ENCODE assay signal across 1 cellular context in the genomic region with DNA sequence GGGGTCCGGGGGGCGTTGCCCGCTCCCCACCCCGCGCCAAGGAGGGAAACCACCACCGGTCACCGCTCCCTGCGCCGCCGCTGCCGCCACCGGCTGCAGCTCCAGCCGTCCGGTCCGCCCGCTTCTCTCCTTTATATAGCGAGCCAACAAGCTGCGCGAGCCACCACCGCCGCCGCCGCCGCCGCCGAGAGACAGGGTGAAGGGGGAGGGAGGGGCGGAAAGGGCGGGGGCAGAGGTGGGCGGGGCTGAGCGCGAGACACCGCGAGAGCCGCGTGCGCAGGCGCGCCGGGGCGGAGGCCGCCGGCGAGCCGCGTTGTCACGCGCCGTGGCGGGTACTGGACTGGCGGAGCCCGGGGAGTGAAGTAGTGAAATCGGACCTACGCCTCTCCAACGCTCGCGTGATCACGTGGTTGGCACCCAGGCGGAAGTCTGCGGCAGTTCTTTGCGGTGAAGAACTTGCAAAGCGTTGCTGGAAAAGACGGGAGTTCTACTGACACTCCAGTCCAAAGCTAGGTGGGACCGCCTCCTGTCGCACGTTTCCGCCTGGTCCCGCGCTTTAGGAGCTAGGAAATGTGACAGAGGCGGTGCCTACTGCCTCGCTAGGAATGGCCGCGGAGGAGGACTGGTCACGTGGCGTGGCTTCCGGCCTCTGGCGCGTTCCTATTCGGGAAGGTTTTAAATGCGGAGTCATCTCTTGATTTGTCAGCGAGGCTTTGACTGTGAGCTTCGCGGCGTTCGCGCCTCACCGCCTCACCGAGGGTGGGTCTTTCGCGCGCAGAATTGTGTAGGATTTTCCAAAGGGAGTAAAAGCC.
TF ChIP-seq lines count a peak whose summit lies in the region.

GTF2A1 (minus strand) TSS at position 193 of the 812 bp plus-strand sequence. CDS start 441 bp downstream, outside the sequence.

TF ChIP-seq in HEK293, 187 proteins besides CTCF, POLR2A, EP300 and RAD21 (continued from another document and continues in another):
- 0 out of 2 replicates have a peak, but pooled peaks have one; percentile 2 for TF ChIP-seq TRIM28 (IDR thresholded peaks at IDR 0.05; ENCODE audit: borderline replicate concordance, low read length)
- no peak for TF ChIP-seq HOXC10 (CRISPR knock-in tag; IDR thresholded peaks at IDR 0.05)
- TF ChIP-seq ZNF10 (tag by site-specific recombination; IDR thresholded peaks at IDR 0.05) = 0 out of 2 replicates have a peak, but pooled peaks have one; percentile 15
- TF ChIP-seq, protein P1, sequence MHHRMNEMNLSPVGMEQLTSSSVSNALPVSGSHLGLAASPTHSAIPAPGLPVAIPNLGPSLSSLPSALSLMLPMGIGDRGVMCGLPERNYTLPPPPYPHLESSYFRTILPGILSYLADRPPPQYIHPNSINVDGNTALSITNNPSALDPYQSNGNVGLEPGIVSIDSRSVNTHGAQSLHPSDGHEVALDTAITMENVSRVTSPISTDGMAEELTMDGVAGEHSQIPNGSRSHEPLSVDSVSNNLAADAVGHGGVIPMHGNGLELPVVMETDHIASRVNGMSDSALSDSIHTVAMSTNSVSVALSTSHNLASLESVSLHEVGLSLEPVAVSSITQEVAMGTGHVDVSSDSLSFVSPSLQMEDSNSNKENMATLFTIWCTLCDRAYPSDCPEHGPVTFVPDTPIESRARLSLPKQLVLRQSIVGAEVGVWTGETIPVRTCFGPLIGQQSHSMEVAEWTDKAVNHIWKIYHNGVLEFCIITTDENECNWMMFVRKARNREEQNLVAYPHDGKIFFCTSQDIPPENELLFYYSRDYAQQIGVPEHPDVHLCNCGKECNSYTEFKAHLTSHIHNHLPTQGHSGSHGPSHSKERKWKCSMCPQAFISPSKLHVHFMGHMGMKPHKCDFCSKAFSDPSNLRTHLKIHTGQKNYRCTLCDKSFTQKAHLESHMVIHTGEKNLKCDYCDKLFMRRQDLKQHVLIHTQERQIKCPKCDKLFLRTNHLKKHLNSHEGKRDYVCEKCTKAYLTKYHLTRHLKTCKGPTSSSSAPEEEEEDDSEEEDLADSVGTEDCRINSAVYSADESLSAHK (tag by site-specific recombination; IDR thresholded peaks at IDR 0.05) = no peak
- TF ChIP-seq ZNF658 (tag by site-specific recombination; IDR thresholded peaks at IDR 0.05) = no peak
- TF ChIP-seq ZNF138 (tag by site-specific recombination; IDR thresholded peaks at IDR 0.05; ENCODE audit: borderline replicate concordance) = no peak
- TF ChIP-seq ZNF274 (IDR thresholded peaks at IDR 0.05; ENCODE audit: low read length) = no peak
- TF ChIP-seq ZNF274 (tag by site-specific recombination; IDR thresholded peaks at IDR 0.05; ENCODE audit: borderline replicate concordance) = no peak
- TF ChIP-seq ZNF621 (tag by site-specific recombination; IDR thresholded peaks at IDR 0.05) = no peak
- TF ChIP-seq ZNF791 (tag by site-specific recombination; IDR thresholded peaks at IDR 0.05) = no peak
- TF ChIP-seq ZNF433 (tag by site-specific recombination; IDR thresholded peaks at IDR 0.05; ENCODE audit: low read depth) = no peak
- no peak for TF ChIP-seq BCL11B (tag by site-specific recombination; IDR thresholded peaks at IDR 0.05; ENCODE audit: low read depth)
- no peak for TF ChIP-seq ZFP3 (tag by site-specific recombination; IDR thresholded peaks at IDR 0.05; ENCODE audit: low read depth)
- TF ChIP-seq ZNF121 (tag by site-specific recombination; IDR thresholded peaks at IDR 0.05) = no peak
- no peak for TF ChIP-seq GFI1B (tag by site-specific recombination; IDR thresholded peaks at IDR 0.05)
- no peak for TF ChIP-seq ZNF239 (tag by site-specific recombination; IDR thresholded peaks at IDR 0.05)
- TF ChIP-seq ZNF707 (tag by site-specific recombination; IDR thresholded peaks at IDR 0.05) = no peak
- no peak for TF ChIP-seq ZIC2 (tag by site-specific recombination; IDR thresholded peaks at IDR 0.05)
- TF ChIP-seq ZNF404 (tag by site-specific recombination; IDR thresholded peaks at IDR 0.05) = no peak
- no peak for TF ChIP-seq ZNF626 (tag by site-specific recombination; IDR thresholded peaks at IDR 0.05)
- no peak for TF ChIP-seq ZNF530 (tag by site-specific recombination; IDR thresholded peaks at IDR 0.05; ENCODE audit: low read depth)
- no peak for TF ChIP-seq FEZF1 (tag by site-specific recombination; IDR thresholded peaks at IDR 0.05)
- TF ChIP-seq KLF17 (tag by site-specific recombination; IDR thresholded peaks at IDR 0.05) = peak; percentile 84
- TF ChIP-seq GLIS1 (tag by site-specific recombination; IDR thresholded peaks at IDR 0.05) = peak; percentile 40
- TF ChIP-seq, protein P2, sequence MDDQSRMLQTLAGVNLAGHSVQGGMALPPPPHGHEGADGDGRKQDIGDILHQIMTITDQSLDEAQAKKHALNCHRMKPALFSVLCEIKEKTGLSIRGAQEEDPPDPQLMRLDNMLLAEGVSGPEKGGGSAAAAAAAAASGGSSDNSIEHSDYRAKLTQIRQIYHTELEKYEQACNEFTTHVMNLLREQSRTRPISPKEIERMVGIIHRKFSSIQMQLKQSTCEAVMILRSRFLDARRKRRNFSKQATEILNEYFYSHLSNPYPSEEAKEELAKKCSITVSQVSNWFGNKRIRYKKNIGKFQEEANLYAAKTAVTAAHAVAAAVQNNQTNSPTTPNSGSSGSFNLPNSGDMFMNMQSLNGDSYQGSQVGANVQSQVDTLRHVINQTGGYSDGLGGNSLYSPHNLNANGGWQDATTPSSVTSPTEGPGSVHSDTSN (CRISPR knock-in tag; IDR thresholded peaks at IDR 0.05) = peak; percentile 64; the same call in 1 of the 2 replicates
- peak; percentile 76 for TF ChIP-seq IKZF3 (tag by site-specific recombination; IDR thresholded peaks at IDR 0.05)
- 0 out of 2 replicates have a peak, but pooled peaks have one; percentile 12 for TF ChIP-seq ZNF335 (tag by site-specific recombination; conservative IDR thresholded peaks at IDR 0.05)
- TF ChIP-seq ZNF747 (tag by site-specific recombination; IDR thresholded peaks at IDR 0.05) = no peak
- peak; percentile 64; the same call in 1 of the 2 replicates for TF ChIP-seq ZFP69B (tag by site-specific recombination; IDR thresholded peaks at IDR 0.05)
- no peak for TF ChIP-seq ATF2 (tag by site-specific recombination; IDR thresholded peaks at IDR 0.05; ENCODE audit: low read depth)
- TF ChIP-seq, protein P3, sequence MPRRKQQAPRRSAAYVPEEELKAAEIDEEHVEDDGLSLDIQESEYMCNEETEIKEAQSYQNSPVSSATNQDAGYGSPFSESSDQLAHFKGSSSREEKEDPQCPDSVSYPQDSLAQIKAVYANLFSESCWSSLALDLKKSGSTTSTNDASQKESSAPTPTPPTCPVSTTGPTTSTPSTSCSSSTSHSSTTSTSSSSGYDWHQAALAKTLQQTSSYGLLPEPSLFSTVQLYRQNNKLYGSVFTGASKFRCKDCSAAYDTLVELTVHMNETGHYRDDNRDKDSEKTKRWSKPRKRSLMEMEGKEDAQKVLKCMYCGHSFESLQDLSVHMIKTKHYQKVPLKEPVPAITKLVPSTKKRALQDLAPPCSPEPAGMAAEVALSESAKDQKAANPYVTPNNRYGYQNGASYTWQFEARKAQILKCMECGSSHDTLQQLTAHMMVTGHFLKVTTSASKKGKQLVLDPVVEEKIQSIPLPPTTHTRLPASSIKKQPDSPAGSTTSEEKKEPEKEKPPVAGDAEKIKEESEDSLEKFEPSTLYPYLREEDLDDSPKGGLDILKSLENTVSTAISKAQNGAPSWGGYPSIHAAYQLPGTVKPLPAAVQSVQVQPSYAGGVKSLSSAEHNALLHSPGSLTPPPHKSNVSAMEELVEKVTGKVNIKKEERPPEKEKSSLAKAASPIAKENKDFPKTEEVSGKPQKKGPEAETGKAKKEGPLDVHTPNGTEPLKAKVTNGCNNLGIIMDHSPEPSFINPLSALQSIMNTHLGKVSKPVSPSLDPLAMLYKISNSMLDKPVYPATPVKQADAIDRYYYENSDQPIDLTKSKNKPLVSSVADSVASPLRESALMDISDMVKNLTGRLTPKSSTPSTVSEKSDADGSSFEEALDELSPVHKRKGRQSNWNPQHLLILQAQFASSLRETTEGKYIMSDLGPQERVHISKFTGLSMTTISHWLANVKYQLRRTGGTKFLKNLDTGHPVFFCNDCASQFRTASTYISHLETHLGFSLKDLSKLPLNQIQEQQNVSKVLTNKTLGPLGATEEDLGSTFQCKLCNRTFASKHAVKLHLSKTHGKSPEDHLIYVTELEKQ (tag by site-specific recombination; IDR thresholded peaks at IDR 0.05; ENCODE audit: borderline replicate concordance) = no peak
- TF ChIP-seq ZNF24 (tag by site-specific recombination; IDR thresholded peaks at IDR 0.05) = peak; percentile 99
- peak; percentile 15; the same call in 1 of the 2 replicates for TF ChIP-seq ZNF660 (tag by site-specific recombination; IDR thresholded peaks at IDR 0.05)
- TF ChIP-seq OSR2 (tag by site-specific recombination; IDR thresholded peaks at IDR 0.05) = no peak
- TF ChIP-seq ZNF221 (tag by site-specific recombination; IDR thresholded peaks at IDR 0.05; ENCODE audit: borderline replicate concordance) = no peak
- peak; percentile 85 for TF ChIP-seq ZBTB26 (tag by site-specific recombination; optimal IDR thresholded peaks at IDR 0.05)
- peak; percentile 37; the same call in 1 of the 2 replicates for TF ChIP-seq ZNF394 (tag by site-specific recombination; IDR thresholded peaks at IDR 0.05; ENCODE audit: borderline replicate concordance)
- TF ChIP-seq ZNF837 (tag by site-specific recombination; IDR thresholded peaks at IDR 0.05) = no peak
- TF ChIP-seq ZNF157 (tag by site-specific recombination; IDR thresholded peaks at IDR 0.05) = no peak
- TF ChIP-seq PRDM1 (tag by site-specific recombination; IDR thresholded peaks at IDR 0.05) = no peak
- TF ChIP-seq ZNF19 (tag by site-specific recombination; IDR thresholded peaks at IDR 0.05; ENCODE audit: low read depth) = no peak
- TF ChIP-seq ZNF843 (tag by site-specific recombination; IDR thresholded peaks at IDR 0.05) = peak; percentile 32; the same call in 1 of the 2 replicates
- no peak for TF ChIP-seq ZNF544 (tag by site-specific recombination; IDR thresholded peaks at IDR 0.05)
- TF ChIP-seq ZNF558 (tag by site-specific recombination; IDR thresholded peaks at IDR 0.05) = no peak
- TF ChIP-seq ZNF341 (tag by site-specific recombination; IDR thresholded peaks at IDR 0.05; ENCODE audit: low read depth) = peak; percentile 43; the same call in 1 of the 2 replicates
- TF ChIP-seq ZNF514 (tag by site-specific recombination; IDR thresholded peaks at IDR 0.05) = no peak
- no peak for TF ChIP-seq ZNF600 (tag by site-specific recombination; IDR thresholded peaks at IDR 0.05)
- TF ChIP-seq AEBP2 (tag by site-specific recombination; IDR thresholded peaks at IDR 0.05; ENCODE audit: borderline replicate concordance) = no peak
- peak; percentile 74 for TF ChIP-seq KLF8 (tag by site-specific recombination; IDR thresholded peaks at IDR 0.05)
- TF ChIP-seq ZNF114 (tag by site-specific recombination; IDR thresholded peaks at IDR 0.05) = no peak
- no peak for TF ChIP-seq ZNF529 (tag by site-specific recombination; IDR thresholded peaks at IDR 0.05; ENCODE audit: insufficient replicate concordance)
- TF ChIP-seq ZSCAN16 (tag by site-specific recombination; IDR thresholded peaks at IDR 0.05) = no peak
- TF ChIP-seq ZNF214 (tag by site-specific recombination; IDR thresholded peaks at IDR 0.05; ENCODE audit: borderline replicate concordance) = no peak
- TF ChIP-seq MYNN (tag by site-specific recombination; IDR thresholded peaks at IDR 0.05; ENCODE audit: borderline replicate concordance) = 0 out of 2 replicates have a peak, but pooled peaks have one; percentile 39
- TF ChIP-seq, protein P4, sequence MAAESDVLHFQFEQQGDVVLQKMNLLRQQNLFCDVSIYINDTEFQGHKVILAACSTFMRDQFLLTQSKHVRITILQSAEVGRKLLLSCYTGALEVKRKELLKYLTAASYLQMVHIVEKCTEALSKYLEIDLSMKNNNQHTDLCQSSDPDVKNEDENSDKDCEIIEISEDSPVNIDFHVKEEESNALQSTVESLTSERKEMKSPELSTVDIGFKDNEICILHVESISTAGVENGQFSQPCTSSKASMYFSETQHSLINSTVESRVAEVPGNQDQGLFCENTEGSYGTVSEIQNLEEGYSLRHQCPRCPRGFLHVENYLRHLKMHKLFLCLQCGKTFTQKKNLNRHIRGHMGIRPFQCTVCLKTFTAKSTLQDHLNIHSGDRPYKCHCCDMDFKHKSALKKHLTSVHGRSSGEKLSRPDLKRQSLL (tag by site-specific recombination; IDR thresholded peaks at IDR 0.05) = no peak
- TF ChIP-seq ZNF571 (tag by site-specific recombination; IDR thresholded peaks at IDR 0.05) = no peak
- TF ChIP-seq ZSCAN30 (tag by site-specific recombination; IDR thresholded peaks at IDR 0.05) = peak; percentile 56; the same call in 1 of the 2 replicates
